In genomic region chr5:178267245-178267644, GRCh38 we compare ENCODE assay signal across 24 cellular contexts. TPM values are rescaled to one million over a fixed set of nuclear protein-coding genes. Genes with fewer than 3 reads are reported as not detected.
DNase-seq lines count a peak whose midpoint lies in the region; ATAC-seq, FAIRE-seq and TF ChIP-seq lines count a peak whose summit lies in the region.
"Had no signal": no experiment of that assay in that cellular context is flagged by ENCODE, and none has a peak within 500 bp of the region (broad histone marks: within the 10 kb centered on the region; RNA-seq: fewer than 3 reads in every experiment).

No MANE protein-coding gene starts in this region.

- H3K27ac Mint-ChIP-seq in activated T-cell treated with anti-CD3 and anti-CD28 coated beads, Interleukin-2, amount 50 U/mL, for 24 hours: no peak overlapping the region
- H3K27ac Mint-ChIP-seq: B cell; CD4-positive, CD25-positive, alpha-beta regulatory T cell; CD8-positive, alpha-beta T cell; HFFc6 had no signal

- DNase-seq in Right ventricle myocardium inferior (ENCODE audit: missing footprints) (no peak), right atrium auricular region (ENCODE audit: low spot score) (no peak), left cardiac atrium (no peak), kidney (peak; percentile 22), neuronal stem cell (ENCODE audit: low spot score) (no peak), NCI-H2081 (lab: John Stamatoyannopoulos, UW) (no peak), uterus (no peak)
- DNase-seq in activated T-cell treated with anti-CD3 and anti-CD28 coated beads, Interleukin-2, amount 50 U/mL, for 24 hours: no peak
- DNase-seq: Caco-2; CD4-positive, CD25-positive, alpha-beta regulatory T cell; CD8-positive, alpha-beta T cell; DMS153; DND-41; GOT3; HFFc6 had no signal

- no CpG with 5 or more reads among the region's 6 CpGs for WGBS in neuronal stem cell (ENCODE audit: extremely low coverage in 2 of 2, insufficient read length in 2 of 2, insufficient replicate concordance in 1 of 2), 2 donors

- no peak overlapping the region for H4K8ac ChIP-seq in neuronal stem cell (ENCODE audit: low read depth, low read length)

- no peak overlapping the region for H2AFZ ChIP-seq in neuronal stem cell (ENCODE audit: low read length)

- H3K18ac ChIP-seq in neuronal stem cell (ENCODE audit: low read length): peak overlapping the region; percentile 30

- H3K36me3 ChIP-seq in right atrium auricular region: no peaks in the 10 kb centered on the region
- H3K36me3 ChIP-seq in kidney (ENCODE audit: control insufficient read depth in 1 of 2, insufficient read depth in 2 of 2, low read length in 2 of 2): no peaks in the 10 kb centered on the region
- H3K36me3 ChIP-seq in neuronal stem cell (replicated peaks in 1 of 2; ENCODE audit: control insufficient read depth in 2 of 2, insufficient read depth in 2 of 2, low read length in 2 of 2): no peaks in the 10 kb centered on the region
- H3K36me3 ChIP-seq in uterus: no peaks in the 10 kb centered on the region
- H3K36me3 ChIP-seq: BLaER1, HAP-1 had no signal

- no peak for TF ChIP-seq POLR2A in uterus (IDR thresholded peaks at IDR 0.05)

- no peaks in the 10 kb centered on the region for H3K27me3 ChIP-seq in right atrium auricular region
- H3K27me3 ChIP-seq in neuronal stem cell (ENCODE audit: control insufficient read depth in 3 of 3, insufficient read depth in 3 of 3, low read depth in 1 of 3, low read length in 3 of 3): no peaks in the 10 kb centered on the region
- H3K27me3 ChIP-seq in uterus: no peaks in the 10 kb centered on the region
- H3K27me3 ChIP-seq: BLaER1 had no signal

- intact Hi-C loops in Right ventricle myocardium inferior (cut with DNase I) (no loop called here), left cardiac atrium (cut with DNase I) (no loop called here), kidney (cut with DNase I) (no loop called here), uterus (cut with DNase I; ENCODE audit: low total_unique reads) (no loop called here)

- H3K27ac ChIP-seq in right atrium auricular region: no peak overlapping the region
- H3K27ac ChIP-seq in kidney (ENCODE audit: low read depth in 2 of 2, low read length in 2 of 2): no peak overlapping the region
- H3K27ac ChIP-seq in neuronal stem cell (replicated peaks; ENCODE audit: low read length): no peak overlapping the region
- no peak overlapping the region for H3K27ac ChIP-seq in uterus
- H3K27ac ChIP-seq: 22Rv1, BLaER1, C4-2B had no signal

- H3K4me3 ChIP-seq in right atrium auricular region: no peak overlapping the region
- H3K4me3 ChIP-seq in kidney (ENCODE audit: low read length in 2 of 2): no peak overlapping the region
- H3K4me3 ChIP-seq in neuronal stem cell (ENCODE audit: low read length in 2 of 2): no peak overlapping the region
- no peak overlapping the region for H3K4me3 ChIP-seq in uterus
- H3K4me3 ChIP-seq: BLaER1, HAP-1 had no signal

- H3K4me2 ChIP-seq in neuronal stem cell (ENCODE audit: insufficient read depth, low read length, poor library complexity, severe bottlenecking): no peak overlapping the region
- H3K4me2 ChIP-seq: BLaER1 had no signal

- H3K9ac ChIP-seq in kidney (ENCODE audit: low read length in 2 of 2): no peak overlapping the region
- H3K9ac ChIP-seq in neuronal stem cell (ENCODE audit: low read depth, low read length, poor library complexity): no peak overlapping the region
- H3K9ac ChIP-seq: BLaER1 had no signal

- H3K9me3 ChIP-seq in right atrium auricular region (no peaks in the 10 kb centered on the region), kidney (ENCODE audit: control insufficient read depth in 1 of 2, low read length in 2 of 2) (no peaks in the 10 kb centered on the region), neuronal stem cell (replicated peaks in 1 of 2; ENCODE audit: control insufficient read depth in 2 of 2, insufficient read depth in 1 of 2, low read depth in 1 of 2, low read length in 2 of 2) (no peaks in the 10 kb centered on the region), uterus (no peaks in the 10 kb centered on the region)
- H3K9me3 ChIP-seq: BLaER1, Caco-2, HAP-1 had no signal

- TF ChIP-seq CTCF in right atrium auricular region (IDR thresholded peaks at IDR 0.05) (no peak), kidney (IDR thresholded peaks at IDR 0.05; ENCODE audit: borderline replicate concordance, extremely low read depth, insufficient read depth) (no peak), uterus (IDR thresholded peaks at IDR 0.05) (no peak)

- H3K4me1 Mint-ChIP-seq in activated T-cell treated with anti-CD3 and anti-CD28 coated beads, Interleukin-2, amount 50 U/mL, for 24 hours (ENCODE audit: low read depth): no peaks in the 10 kb centered on the region
- H3K4me1 Mint-ChIP-seq: B cell; CD4-positive, CD25-positive, alpha-beta regulatory T cell had no signal

- no peaks in the 10 kb centered on the region for H3K4me1 ChIP-seq in right atrium auricular region
- no peaks in the 10 kb centered on the region for H3K4me1 ChIP-seq in kidney (ENCODE audit: control insufficient read depth in 1 of 2, insufficient read depth in 1 of 2, low read depth in 1 of 2, low read length in 2 of 2)
- H3K4me1 ChIP-seq in neuronal stem cell (ENCODE audit: control insufficient read depth in 2 of 2, insufficient read depth in 1 of 2, low read depth in 1 of 2, low read length in 2 of 2): peaks cover 0 to 8% of the 10 kb centered on the region in 2 donors
- no peaks in the 10 kb centered on the region for H3K4me1 ChIP-seq in uterus
- H3K4me1 ChIP-seq: HAP-1 had no signal

- no peaks in the 10 kb centered on the region for H3K36me3 Mint-ChIP-seq in activated T-cell treated with anti-CD3 and anti-CD28 coated beads, Interleukin-2, amount 50 U/mL, for 24 hours (ENCODE audit: low read depth)
- H3K36me3 Mint-ChIP-seq: CD4-positive, CD25-positive, alpha-beta regulatory T cell; CD8-positive, alpha-beta T cell had no signal

- no peak overlapping the region for H2BK15ac ChIP-seq in neuronal stem cell (ENCODE audit: low read length)

- no peak overlapping the region for H3K4me3 Mint-ChIP-seq in activated T-cell treated with anti-CD3 and anti-CD28 coated beads, Interleukin-2, amount 50 U/mL, for 24 hours
- H3K4me3 Mint-ChIP-seq: B cell; CD4-positive, CD25-positive, alpha-beta regulatory T cell; CD8-positive, alpha-beta T cell; HFFc6 had no signal

- H3K9me3 Mint-ChIP-seq in activated T-cell treated with anti-CD3 and anti-CD28 coated beads, Interleukin-2, amount 50 U/mL, for 24 hours: peaks cover 4% of the 10 kb centered on the region
- H3K9me3 Mint-ChIP-seq: CD8-positive, alpha-beta T cell had no signal

- no peak overlapping the region for H4K91ac ChIP-seq in neuronal stem cell (ENCODE audit: low read depth, low read length, poor library complexity)

- no peak overlapping the region for H3K23ac ChIP-seq in neuronal stem cell (ENCODE audit: low read depth, low read length, poor library complexity)

- H2BK5ac ChIP-seq in neuronal stem cell (ENCODE audit: low read length): no peak overlapping the region

- FAIRE-seq in kidney (lab: Jason Lieb, UNC): no peak
- FAIRE-seq: A204.1, G401.6, GM12892, H54 had no signal

- ATAC-seq in Right ventricle myocardium inferior: peak; percentile 22
- ATAC-seq in left cardiac atrium: peak; percentile 28 to 40
- ATAC-seq: CD8-positive, alpha-beta T cell had no signal

- H2BK120ac ChIP-seq in neuronal stem cell (ENCODE audit: low read depth, low read length): no peak overlapping the region

- H3K27me3 Mint-ChIP-seq in activated T-cell treated with anti-CD3 and anti-CD28 coated beads, Interleukin-2, amount 50 U/mL, for 24 hours: no peaks in the 10 kb centered on the region

- H3K14ac ChIP-seq in neuronal stem cell (ENCODE audit: low read length): no peak overlapping the region

- H2AK5ac ChIP-seq in neuronal stem cell (ENCODE audit: low read depth, low read length): peak overlapping the region; percentile 48

- H3K79me1 ChIP-seq in neuronal stem cell (ENCODE audit: low read depth, low read length): no peaks in the 10 kb centered on the region

- H3K4ac ChIP-seq in neuronal stem cell (ENCODE audit: low read length): no peak overlapping the region

- H2BK12ac ChIP-seq in neuronal stem cell (ENCODE audit: low read length): no peak overlapping the region

RNA-seq across cellular contexts. Expression of gene PHYKPL, which starts 34.6 kb away (rescaled TPM):
- total RNA-seq in Right ventricle myocardium inferior: 34.5 TPM
- 10 to 100 TPM; 22.8 to 34.5 TPM for total RNA-seq in right atrium auricular region
- total RNA-seq in left cardiac atrium: 10 to 100 TPM; 43.6 to 53.5 TPM
- 116 TPM for total RNA-seq in kidney
- 35.3 TPM for polyA plus RNA-seq in kidney (ENCODE audit: insufficient read depth, low read depth, low replicate concordance)
- 13.6 TPM for polyA plus RNA-seq in neuronal stem cell (2013, experiment 1 of 2)
- 13.2 TPM for polyA plus RNA-seq in neuronal stem cell (2013, experiment 2 of 2)
- 100 to 1,000 TPM in 2 of 4 donors, 10 to 100 TPM in 2; 41.5 to 129 (median 89.9) TPM for total RNA-seq in uterus
